3 cellular contexts compared by ENCODE assay signal in the genomic region with DNA sequence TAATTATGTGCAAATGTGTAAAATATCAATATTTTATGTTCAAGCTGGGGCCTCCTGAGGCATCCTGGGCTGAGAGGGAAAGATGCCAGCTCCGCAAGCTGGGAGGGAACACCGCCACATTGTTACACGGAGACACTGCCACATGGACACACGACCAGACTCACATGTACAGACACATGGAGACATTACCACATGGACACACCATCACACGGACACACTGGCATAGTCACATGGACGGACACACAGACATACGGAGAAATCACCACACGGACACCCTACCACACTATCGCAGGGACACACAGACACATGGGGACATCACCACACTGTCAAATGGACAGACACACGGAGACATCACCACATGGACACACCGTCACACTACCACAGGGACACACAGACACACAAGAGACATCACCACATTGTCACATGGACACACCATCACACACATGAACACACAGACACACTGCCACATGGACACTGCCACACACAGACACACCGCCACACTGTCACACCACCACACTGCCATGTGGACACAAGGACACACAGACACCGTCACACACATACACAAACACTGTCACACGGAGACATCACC.
TF ChIP-seq lines count a peak whose summit lies in the region.

No MANE protein-coding gene starts in this region.

TF ChIP-seq in HepG2, 621 proteins besides CTCF, POLR2A, EP300 and RAD21 (continues in another document):
- TF ChIP-seq MNT (IDR thresholded peaks at IDR 0.05) (peak; percentile 93), SOX6 (IDR thresholded peaks at IDR 0.05) (no peak), SOX6 (CRISPR knock-in tag; IDR thresholded peaks at IDR 0.05) (no peak), NFRKB (IDR thresholded peaks at IDR 0.05) (no peak), ZNF556 (CRISPR knock-in tag; IDR thresholded peaks at IDR 0.05; ENCODE audit: borderline replicate concordance) (no peak)

TF ChIP-seq in K562, 482 proteins besides CTCF, POLR2A, EP300 and RAD21:
- TF ChIP-seq MLX (CRISPR knock-in tag; conservative IDR thresholded peaks at IDR 0.05) = no peak
- no peak for TF ChIP-seq ZNF785 (CRISPR knock-in tag; IDR thresholded peaks at IDR 0.05)
- TF ChIP-seq ZNF384 (IDR thresholded peaks at IDR 0.05; ENCODE audit: low read depth, low read length) = no peak
- no peak for TF ChIP-seq MYBL2 (IDR thresholded peaks at IDR 0.05; ENCODE audit: low read depth)
- TF ChIP-seq MYBL2 (CRISPR knock-in tag; IDR thresholded peaks at IDR 0.05; ENCODE audit: borderline replicate concordance) = no peak
- TF ChIP-seq MAX (CRISPR knock-in tag; IDR thresholded peaks at IDR 0.05) = peak; percentile 61
TF ChIP-seq in K562: peak in this region for 1.

TF ChIP-seq in SK-N-SH, 30 proteins besides CTCF, POLR2A, EP300 and RAD21:
- no peak for TF ChIP-seq YY1 (IDR thresholded peaks at IDR 0.05; ENCODE audit: low read depth)
- no peak for TF ChIP-seq MEF2A (IDR thresholded peaks at IDR 0.05; ENCODE audit: borderline replicate concordance, low read depth)
- no peak for TF ChIP-seq FOXJ3 (CRISPR knock-in tag; IDR thresholded peaks at IDR 0.05)
